ENCODE assay signal across 17 cellular contexts in genomic region chr6:159943101-159943632, GRCh38. TPM values are rescaled to one million over a fixed set of nuclear protein-coding genes. Genes with fewer than 3 reads are reported as not detected.
DNase-seq lines count a peak whose midpoint lies in the region; ATAC-seq and TF ChIP-seq lines count a peak whose summit lies in the region.
"Had no signal": no experiment of that assay in that cellular context is flagged by ENCODE, and none has a peak within 500 bp of the region (broad histone marks: within the 10 kb centered on the region; RNA-seq: fewer than 3 reads in every experiment).

No MANE protein-coding gene starts in this region.

- no peak for TF ChIP-seq CTCF in astrocyte of the spinal cord (IDR thresholded peaks at IDR 0.05; ENCODE audit: low read depth, low read length)
- TF ChIP-seq CTCF in right atrium auricular region (IDR thresholded peaks at IDR 0.05): no peak
- TF ChIP-seq CTCF in Peyer's patch (IDR thresholded peaks at IDR 0.05): no peak

- TF ChIP-seq POLR2A in Peyer's patch (IDR thresholded peaks at IDR 0.05): no peak

- peaks cover 6% of the 10 kb centered on the region for H3K4me1 Mint-ChIP-seq in activated T-cell treated with anti-CD3 and anti-CD28 coated beads, Interleukin-2, amount 50 U/mL, for 24 hours (ENCODE audit: low read depth)

- H3K27ac Mint-ChIP-seq in activated T-cell treated with anti-CD3 and anti-CD28 coated beads, Interleukin-2, amount 50 U/mL, for 24 hours: no peak overlapping the region

- H3K36me3 Mint-ChIP-seq in activated T-cell treated with anti-CD3 and anti-CD28 coated beads, Interleukin-2, amount 50 U/mL, for 24 hours (ENCODE audit: low read depth): no peaks in the 10 kb centered on the region

- H3K27me3 Mint-ChIP-seq in activated T-cell treated with anti-CD3 and anti-CD28 coated beads, Interleukin-2, amount 50 U/mL, for 24 hours: no peaks in the 10 kb centered on the region

- no peak overlapping the region for H3K4me3 ChIP-seq in astrocyte of the spinal cord (ENCODE audit: low read depth, low read length)
- no peak overlapping the region for H3K4me3 ChIP-seq in right atrium auricular region
- H3K4me3 ChIP-seq in Peyer's patch: no peak overlapping the region
- H3K4me3 ChIP-seq: dorsolateral prefrontal cortex, sigmoid colon had no signal

- H3K27me3 ChIP-seq in right atrium auricular region: no peaks in the 10 kb centered on the region
- H3K27me3 ChIP-seq in Peyer's patch: no peaks in the 10 kb centered on the region
- H3K27me3 ChIP-seq: sigmoid colon had no signal

- H3K9me3 Mint-ChIP-seq in activated T-cell treated with anti-CD3 and anti-CD28 coated beads, Interleukin-2, amount 50 U/mL, for 24 hours: peaks cover 4% of the 10 kb centered on the region

- in situ Hi-C loops in astrocyte of the spinal cord (cut with HindIII; ENCODE audit: low sequenced_read_pairs): no loop called here

- DNase-seq in EH (ENCODE audit: low read depth) (peak; percentile 87), astrocyte of the spinal cord (ENCODE audit: low read depth, low spot score) (peak; percentile 60), right atrium auricular region (ENCODE audit: low spot score) (peak; percentile 70), sciatic nerve (ENCODE audit: low spot score) (no peak), Peyer's patch (no peak), cerebellar cortex (ENCODE audit: low spot score) (no peak), SK-N-DZ (ENCODE audit: low spot score) (no peak)
- no peak for DNase-seq in activated T-cell treated with anti-CD3 and anti-CD28 coated beads, Interleukin-2, amount 50 U/mL, for 24 hours
- DNase-seq: activated CD4-positive, alpha-beta T cell treated with anti-CD3 and anti-CD28 coated beads, Interleukin-2, amount 50 U/mL, for 1 hour; C1 segment of cervical spinal cord; dorsolateral prefrontal cortex; GF-D8; head of caudate nucleus; midbrain; NCI-H774; sigmoid colon had no signal

- H3K36me3 ChIP-seq in right atrium auricular region: no peaks in the 10 kb centered on the region
- no peaks in the 10 kb centered on the region for H3K36me3 ChIP-seq in Peyer's patch
- H3K36me3 ChIP-seq: sigmoid colon had no signal

- H3K4me3 Mint-ChIP-seq in activated T-cell treated with anti-CD3 and anti-CD28 coated beads, Interleukin-2, amount 50 U/mL, for 24 hours: no peak overlapping the region

- H3K27ac ChIP-seq in right atrium auricular region (peak overlapping the region in 1 of 2 donors; percentile 25), Peyer's patch (no peak overlapping the region)
- H3K27ac ChIP-seq: sigmoid colon had no signal

- ATAC-seq in sciatic nerve: peak; percentile 87

- H3K4me1 ChIP-seq in right atrium auricular region (peaks cover 0 to 24% of the 10 kb centered on the region in 2 donors), Peyer's patch (no peaks in the 10 kb centered on the region)
- H3K4me1 ChIP-seq: sigmoid colon had no signal

- H3K9me3 ChIP-seq in right atrium auricular region (peaks cover 7 to 19% of the 10 kb centered on the region in 2 donors), Peyer's patch (peaks cover 0 to 8% (median 2%) of the 10 kb centered on the region in 4 donors)

- intact Hi-C loops in sciatic nerve (cut with DNase I): no loop called here

RNA-seq across cellular contexts. Expression of gene IGF2R, which starts 25.7 kb away (rescaled TPM):
- total RNA-seq in right atrium auricular region (10 to 100 TPM; 47.9 to 48.9 TPM), sciatic nerve (71.7 TPM), Peyer's patch (10 to 100 TPM; 48.7 to 86.5 (median 82.3) TPM)
- polyA plus RNA-seq in SK-N-DZ (2014; cell fraction: cytosol; rRNA removed): 9.8 and 13.8 TPM in 2 replicates
- polyA plus RNA-seq in SK-N-DZ (2014; cell fraction: nucleus; rRNA removed): 9.3 and 12.4 TPM in 2 replicates

RNA-seq across cellular contexts. Expression of gene MAS1, which starts 52.4 kb away (rescaled TPM):
- not detected for total RNA-seq in right atrium auricular region
- not detected for total RNA-seq in sciatic nerve
- total RNA-seq in Peyer's patch: not detected
- not detected in 2 replicates for polyA plus RNA-seq in SK-N-DZ (2014; cell fraction: cytosol; rRNA removed)
- polyA plus RNA-seq in SK-N-DZ (2014; cell fraction: nucleus; rRNA removed): not detected in 2 replicates
- total RNA-seq: sigmoid colon, ureter had no signal

Comparison
In these comparisons a context has a peak if more than half of its experiments do, and no peak if none do; other contexts are left out.
1. DNase-seq: peak in EH (single experiment), astrocyte of the spinal cord (single experiment) and right atrium auricular region (single experiment); none in sciatic nerve (single experiment), Peyer's patch (0 of 3), activated T-cell treated with anti-CD3 and anti-CD28 coated beads, Interleukin-2, amount 50 U/mL, for 24 hours (single experiment), cerebellar cortex (single experiment) and SK-N-DZ (single experiment).